Comparison of ENCODE assay signal across 18 cellular contexts in the genomic region with DNA sequence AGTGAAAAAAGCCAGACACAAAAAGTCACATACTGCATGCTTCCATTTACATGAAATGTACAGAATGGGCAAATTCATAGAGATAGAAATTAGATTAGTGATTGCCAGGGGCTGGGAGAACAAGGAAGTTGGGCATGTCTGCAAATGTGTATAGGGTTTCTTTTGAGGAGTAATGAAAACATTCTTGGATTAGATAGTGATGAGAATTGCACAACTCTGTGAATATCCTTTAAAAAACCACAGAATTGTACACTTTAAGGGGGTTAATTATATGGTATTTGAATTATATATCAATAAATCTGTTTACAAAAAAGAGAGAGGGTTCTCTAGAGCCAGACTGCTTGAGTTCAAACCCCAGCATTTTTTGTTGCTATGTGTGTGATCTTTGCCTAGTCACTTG.
A peak's percentile ranks its signal among the peaks of the same experiment; 100 is the strongest.
DNase-seq lines count a peak whose midpoint lies in the region; ATAC-seq, FAIRE-seq and TF ChIP-seq lines count a peak whose summit lies in the region.
"Had no signal": no experiment of that assay in that cellular context is flagged by ENCODE, and none has a peak within 500 bp of the region (broad histone marks: within the 10 kb centered on the region; RNA-seq: fewer than 3 reads in every experiment).

No MANE protein-coding gene starts in this region.

- H2AFZ ChIP-seq in IMR-90 (replicated peaks; ENCODE audit: low read length, poor library complexity): no peak overlapping the region
- H2AFZ ChIP-seq in osteoblast (ENCODE audit: low read length): no peak overlapping the region

- no peak overlapping the region for H3K23ac ChIP-seq in IMR-90 (ENCODE audit: low read depth, low read length)

- no peak overlapping the region for H2BK5ac ChIP-seq in IMR-90 (ENCODE audit: low read depth, low read length, poor library complexity, severe bottlenecking)

- no peaks in the 10 kb centered on the region for H3K79me1 ChIP-seq in IMR-90 (ENCODE audit: low read depth in 1 of 2, low read length in 2 of 2)

- H3K36me3 ChIP-seq in IMR-90 (ENCODE audit: control insufficient read depth, insufficient read depth, low read length): no peaks in the 10 kb centered on the region
- no peaks in the 10 kb centered on the region for H3K36me3 ChIP-seq in osteoblast (ENCODE audit: insufficient read depth, low read length)
- H3K36me3 ChIP-seq: BLaER1, HAP-1 had no signal

- no peak overlapping the region for H4K8ac ChIP-seq in IMR-90 (ENCODE audit: low read depth in 2 of 2, low read length in 2 of 2)

- H3K9me3 ChIP-seq in IMR-90 (ENCODE audit: control insufficient read depth, insufficient read depth, low read length) (no peaks in the 10 kb centered on the region; the same call in 1 of the 2 replicates), osteoblast (ENCODE audit: low read depth, low read length) (no peaks in the 10 kb centered on the region)
- H3K9me3 ChIP-seq: BLaER1, Caco-2, HAP-1 had no signal

- no peaks in the 10 kb centered on the region; the same call in 1 of the 2 replicates for H3K9me1 ChIP-seq in IMR-90 (ENCODE audit: insufficient read depth, low read length)

- no peak for TF ChIP-seq RAD21 in IMR-90 (IDR thresholded peaks at IDR 0.05; ENCODE audit: low read length)

- no peak overlapping the region for H3K4ac ChIP-seq in IMR-90 (ENCODE audit: low read depth, low read length)

- no peak overlapping the region for H2AK5ac ChIP-seq in IMR-90 (ENCODE audit: low read depth, low read length)

- H3K18ac ChIP-seq in IMR-90 (ENCODE audit: low read depth, low read length): no peak overlapping the region

- no peak overlapping the region for H3K9ac ChIP-seq in IMR-90 (ENCODE audit: low read depth, low read length)
- H3K9ac ChIP-seq: BLaER1 had no signal

- no peak overlapping the region for H3K56ac ChIP-seq in IMR-90 (ENCODE audit: extremely low read depth, insufficient read depth, low read length)

- H2BK120ac ChIP-seq in IMR-90 (ENCODE audit: low read depth, low read length): no peak overlapping the region

- CTCF ChIA-PET in IMR-90 (lab: Yijun Ruan, JAX): no interaction called here

- TF ChIP-seq POLR2A in IMR-90 (IDR thresholded peaks at IDR 0.05; ENCODE audit: low read depth, low read length): no peak
- TF ChIP-seq POLR2A in H54 (IDR thresholded peaks at IDR 0.05; ENCODE audit: low read depth, low read length): no peak

- H3K27me3 ChIP-seq in IMR-90 (ENCODE audit: control insufficient read depth, insufficient read depth, low read length) (peaks cover 22% of the 10 kb centered on the region), osteoblast (ENCODE audit: insufficient read depth, low read length) (peaks cover 11% of the 10 kb centered on the region)
- H3K27me3 ChIP-seq: BLaER1 had no signal

- no peak overlapping the region for H4K5ac ChIP-seq in IMR-90 (ENCODE audit: low read depth, low read length)

- H3K4me1 ChIP-seq in IMR-90 (ENCODE audit: control insufficient read depth, insufficient read depth, low read length) (peaks cover 3% of the 10 kb centered on the region; the same call in 1 of the 2 replicates), osteoblast (ENCODE audit: insufficient read depth, low read length) (peaks cover 23% of the 10 kb centered on the region)
- H3K4me1 ChIP-seq: BLaER1, Caco-2, HAP-1 had no signal

- H3K14ac ChIP-seq in IMR-90 (replicated peaks; ENCODE audit: low read depth, low read length): no peak overlapping the region

- no peak overlapping the region for H3K4me2 ChIP-seq in IMR-90 (ENCODE audit: low read depth, low read length)
- H3K4me2 ChIP-seq in osteoblast (ENCODE audit: insufficient read depth, low read length): peak overlapping the region; percentile 30
- H3K4me2 ChIP-seq: BLaER1 had no signal

- TF ChIP-seq CTCF in IMR-90 (conservative IDR thresholded peaks at IDR 0.05; ENCODE audit: low read depth, low read length) (no peak), cardiac fibroblast (IDR thresholded peaks at IDR 0.05; ENCODE audit: low read depth, low read length) (no peak), osteoblast (IDR thresholded peaks at IDR 0.05; ENCODE audit: extremely low read depth, low read depth, low read length) (no peak)

- no peak overlapping the region for H3K27ac ChIP-seq in IMR-90 (ENCODE audit: insufficient read depth, low read length)
- H3K27ac ChIP-seq in osteoblast (ENCODE audit: low read depth, low read length): peak overlapping the region; percentile 32
- H3K27ac ChIP-seq: BLaER1 had no signal

- H2BK20ac ChIP-seq in IMR-90 (ENCODE audit: low read depth, low read length): no peak overlapping the region

- ATAC-seq in IMR-90 (ENCODE audit: low read depth): peak; percentile 53
- no peak for ATAC-seq in HG03457 (IDR thresholded peaks at IDR 0.05; ENCODE audit: unreplicated experiment)
- no peak for ATAC-seq in GM18867 (IDR thresholded peaks at IDR 0.05; ENCODE audit: unreplicated experiment)

- no peak overlapping the region for H4K91ac ChIP-seq in IMR-90 (ENCODE audit: insufficient read depth, low read depth, low read length)

- H3K4me3 ChIP-seq in IMR-90 (ENCODE audit: insufficient read depth, low read depth, low read length): no peak overlapping the region
- no peak overlapping the region for H3K4me3 ChIP-seq in cardiac fibroblast (replicated peaks in 1 of 2; ENCODE audit: low read depth in 2 of 2, low read length in 2 of 2)
- no peak overlapping the region for H3K4me3 ChIP-seq in osteoblast (ENCODE audit: insufficient read depth, low read length)
- H3K4me3 ChIP-seq: BLaER1, HAP-1 had no signal

- no peak overlapping the region for H2BK15ac ChIP-seq in IMR-90 (ENCODE audit: low read depth, low read length)

- FAIRE-seq in H54 (lab: Jason Lieb, UNC): no peak
- FAIRE-seq: A204.1, GM12891 had no signal

- H3K79me2 ChIP-seq in osteoblast (ENCODE audit: insufficient read depth, low read length): no peaks in the 10 kb centered on the region

- POLR2A ChIA-PET in IMR-90 (lab: Charles Lee; ENCODE audit: unreplicated experiment): no interaction called here

- DNase-seq in EH (ENCODE audit: low read depth) (peak; percentile 38), IMR-90 (no peak), cardiac fibroblast (ENCODE audit: low read depth in 2 of 2) (peak; percentile 25 to 30), osteoblast (ENCODE audit: insufficient read length, low spot score, missing footprints) (peak; percentile 44), hepatic stellate cell (ENCODE audit: low spot score) (no peak), H54 (ENCODE audit: insufficient read length, low spot score) (no peak)
- DNase-seq: AML-193; Caco-2; CD8-positive, alpha-beta memory T cell; DND-41; GOT3; KG1 had no signal

- dilution Hi-C loops in IMR-90 (cut with HindIII; ENCODE audit: low sequenced_read_pairs, unreplicated experiment): no loop called here

- intact Hi-C loops in IMR-90 (cut with micrococcal nuclease): no loop called here

- in situ Hi-C loops in IMR-90 (cut with MboI; ENCODE audit: low sequenced_read_pairs): no loop called here

- no peaks in the 10 kb centered on the region for H4K20me1 ChIP-seq in IMR-90 (ENCODE audit: insufficient read depth, low read length)
- H4K20me1 ChIP-seq in osteoblast (ENCODE audit: insufficient read depth, low read length): no peaks in the 10 kb centered on the region
- H4K20me1 ChIP-seq: BLaER1 had no signal

- no peak overlapping the region for H2AK9ac ChIP-seq in IMR-90 (replicated peaks; ENCODE audit: low read depth, low read length, poor library complexity)

- BruUV-seq in IMR-90 (replicated peaks; lab: Mats Ljungman, UMichigan): no TSS peak

TF ChIP-seq in IMR-90, 13 proteins besides CTCF, POLR2A, EP300 and RAD21:
- TF ChIP-seq CEBPB (IDR thresholded peaks at IDR 0.05; ENCODE audit: low read depth, low read length): peak; percentile 73
- TF ChIP-seq, protein P1, sequence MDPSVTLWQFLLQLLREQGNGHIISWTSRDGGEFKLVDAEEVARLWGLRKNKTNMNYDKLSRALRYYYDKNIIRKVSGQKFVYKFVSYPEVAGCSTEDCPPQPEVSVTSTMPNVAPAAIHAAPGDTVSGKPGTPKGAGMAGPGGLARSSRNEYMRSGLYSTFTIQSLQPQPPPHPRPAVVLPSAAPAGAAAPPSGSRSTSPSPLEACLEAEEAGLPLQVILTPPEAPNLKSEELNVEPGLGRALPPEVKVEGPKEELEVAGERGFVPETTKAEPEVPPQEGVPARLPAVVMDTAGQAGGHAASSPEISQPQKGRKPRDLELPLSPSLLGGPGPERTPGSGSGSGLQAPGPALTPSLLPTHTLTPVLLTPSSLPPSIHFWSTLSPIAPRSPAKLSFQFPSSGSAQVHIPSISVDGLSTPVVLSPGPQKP (IDR thresholded peaks at IDR 0.05; ENCODE audit: borderline replicate concordance, low read depth, low read length): no peak
- TF ChIP-seq MAZ (IDR thresholded peaks at IDR 0.05; ENCODE audit: borderline replicate concordance, low read depth, low read length): no peak
- no peak for TF ChIP-seq NFE2L2 (IDR thresholded peaks at IDR 0.05; ENCODE audit: low read depth, low read length)

Comparison
In these comparisons a context has a peak if more than half of its experiments do, and no peak if none do; other contexts are left out.
1. DNase-seq: peak in EH (single experiment), cardiac fibroblast (2 of 2) and osteoblast (single experiment); none in IMR-90 (single experiment), hepatic stellate cell (single experiment) and H54 (single experiment).